In genomic region chr2:226611196-226611943, GRCh38 we compare ENCODE assay signal across 21 cellular contexts.
DNase-seq lines count a peak whose midpoint lies in the region; TF ChIP-seq lines count a peak whose summit lies in the region.
"Had no signal": no experiment of that assay in that cellular context is flagged by ENCODE, and none has a peak within 500 bp of the region (broad histone marks: within the 10 kb centered on the region; RNA-seq: fewer than 3 reads in every experiment).

No MANE protein-coding gene starts in this region.

- H3K9ac ChIP-seq in smooth muscle cell (ENCODE audit: low read depth), result no peak overlapping the region
- H3K9ac ChIP-seq: parathyroid adenoma had no signal

- no peaks in the 10 kb centered on the region for H3F3A ChIP-seq in smooth muscle cell (ENCODE audit: low read depth)

- no peaks in the 10 kb centered on the region for H3K79me2 ChIP-seq in smooth muscle cell (ENCODE audit: low read depth)
- H3K79me2 ChIP-seq: parathyroid adenoma had no signal

- H3K4me3 ChIP-seq in smooth muscle cell (no peak overlapping the region), H7 (ENCODE audit: insufficient read depth, low read depth, low read length) (no peak overlapping the region)
- H3K4me3 ChIP-seq: cardiac muscle cell, coronary artery, heart right ventricle, upper lobe of right lung had no signal

- H3K9me3 ChIP-seq in smooth muscle cell (replicated peaks; ENCODE audit: low read depth), result no peaks in the 10 kb centered on the region
- H3K9me3 ChIP-seq: upper lobe of right lung had no signal

- no peaks in the 10 kb centered on the region for H3K36me3 ChIP-seq in smooth muscle cell (ENCODE audit: low read depth)
- H3K36me3 ChIP-seq in H7 (replicated peaks; ENCODE audit: control insufficient read depth, insufficient read depth, low read length), result no peaks in the 10 kb centered on the region
- H3K36me3 ChIP-seq: cardiac muscle cell, heart right ventricle, upper lobe of right lung had no signal

- no peak overlapping the region for H3K4me2 ChIP-seq in smooth muscle cell

- no peak for TF ChIP-seq CTCF in smooth muscle cell (IDR thresholded peaks at IDR 0.05; ENCODE audit: borderline replicate concordance, insufficient read depth, poor library complexity, severe bottlenecking)

- H3K4me1 ChIP-seq in smooth muscle cell (ENCODE audit: low read depth), result no peaks in the 10 kb centered on the region
- H3K4me1 ChIP-seq: heart right ventricle, parathyroid adenoma, upper lobe of right lung had no signal

- H3K27me3 ChIP-seq in smooth muscle cell (ENCODE audit: low read depth) (no peaks in the 10 kb centered on the region), H7 (ENCODE audit: control insufficient read depth, insufficient read depth, low read length) (no peaks in the 10 kb centered on the region)
- H3K27me3 ChIP-seq: cardiac muscle cell, heart right ventricle, upper lobe of right lung had no signal

- no peak overlapping the region for H2AFZ ChIP-seq in smooth muscle cell (ENCODE audit: low read depth)
- H2AFZ ChIP-seq: parathyroid adenoma had no signal

- H3K27ac ChIP-seq in smooth muscle cell (ENCODE audit: low read depth), result peak overlapping the region; percentile 26
- H3K27ac ChIP-seq: cardiac muscle cell, coronary artery, heart right ventricle, parathyroid adenoma, upper lobe of right lung had no signal

- 74% methylated on average over 4 of the region's 4 CpGs for WGBS in smooth muscle cell (ENCODE audit: low lambda C conversion rate)

- peak; percentile 3 for DNase-seq in EL
- DNase-seq in RPMI7951 (ENCODE audit: low read depth), result peak; percentile 61
- DNase-seq in iris pigment epithelial cell (ENCODE audit: low read depth), result peak; percentile 26
- DNase-seq in smooth muscle cell (lab: John Stamatoyannopoulos, UW; ENCODE audit: unreplicated experiment), result no peak
- no peak for DNase-seq in KG1 (lab: John Stamatoyannopoulos, UW)
- DNase-seq in NCI-H2107 (lab: John Stamatoyannopoulos, UW), result no peak
- no peak for DNase-seq in H7
- DNase-seq: activated CD4-positive, alpha-beta T cell treated with anti-CD3 and anti-CD28 coated beads for 1 hour; activated CD8-positive, alpha-beta T cell treated with anti-CD3 and anti-CD28 coated beads for 36 hours; activated T-cell treated with anti-CD3 and anti-CD28 coated beads for 4 hours; CD4-positive, alpha-beta T cell; effector memory CD8-positive, alpha-beta T cell; heart right ventricle; NCI-H1048; NCI-H187; NCI-H526; stimulated activated CD4-positive, alpha-beta T cell treated with anti-CD3 and anti-CD28 coated beads, Interleukin-4, amount 100 ng/mL, for 24 hours; upper lobe of right lung had no signal

- H4K20me1 ChIP-seq in smooth muscle cell (ENCODE audit: low read depth), result no peaks in the 10 kb centered on the region

Comparison
In these comparisons a context has a peak if more than half of its experiments do, and no peak if none do; other contexts are left out.
1. DNase-seq: peak in EL (single experiment), RPMI7951 (single experiment) and iris pigment epithelial cell (single experiment); none in smooth muscle cell (single experiment), KG1 (single experiment), NCI-H2107 (single experiment) and H7 (single experiment).